Comparison of ENCODE assay signal across 13 cellular contexts in the genomic region with DNA sequence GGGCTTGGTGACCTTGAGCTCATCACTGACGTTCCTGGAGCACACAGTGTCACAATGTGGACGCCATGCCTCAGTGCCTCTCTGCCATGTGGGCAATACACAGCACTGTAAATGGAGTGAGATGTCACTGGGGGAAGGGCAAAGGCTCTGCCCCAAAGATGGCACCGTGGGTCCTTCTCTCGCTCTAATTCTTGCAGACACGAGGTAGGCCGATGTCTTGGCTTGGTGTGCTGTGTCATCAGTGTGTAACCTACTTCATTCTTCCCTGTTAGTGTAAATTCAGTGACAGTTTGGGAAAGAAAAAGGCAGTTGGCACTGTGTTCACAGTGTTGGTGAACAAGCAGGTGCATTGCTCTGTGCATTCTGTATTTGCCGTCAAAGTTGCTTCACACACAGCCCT.
A peak's percentile ranks its signal among the peaks of the same experiment; 100 is the strongest.
DNase-seq lines count a peak whose midpoint lies in the region; ATAC-seq and TF ChIP-seq lines count a peak whose summit lies in the region.
"Had no signal": no experiment of that assay in that cellular context is flagged by ENCODE, and none has a peak within 500 bp of the region (broad histone marks: within the 10 kb centered on the region; RNA-seq: fewer than 3 reads in every experiment).

No MANE protein-coding gene starts in this region.

- H3K9me3 ChIP-seq in parathyroid adenoma (ENCODE audit: control insufficient read depth, low read length) (no peaks in the 10 kb centered on the region), spleen (no peaks in the 10 kb centered on the region)
- H3K9me3 ChIP-seq: BE2C, Caco-2 had no signal

- 81 to 94% (median 88%) methylated on average over 7 of the region's 7 CpGs for WGBS in spleen, 5 donors

- no peak overlapping the region for H3K9ac ChIP-seq in parathyroid adenoma

- TF ChIP-seq POLR2A in spleen (IDR thresholded peaks at IDR 0.05), result no peak

- peaks cover 10% of the 10 kb centered on the region for H3K9me3 Mint-ChIP-seq in activated CD8-positive, alpha-beta memory T cell treated with anti-CD3 and anti-CD28 coated beads, Interleukin-2, amount 10 ng/mL, durations not matched to agents 7 days and 5 days (ENCODE audit: low read depth)

- H3K4me1 Mint-ChIP-seq in activated CD8-positive, alpha-beta memory T cell treated with anti-CD3 and anti-CD28 coated beads, Interleukin-2, amount 10 ng/mL, durations not matched to agents 7 days and 5 days, result no peaks in the 10 kb centered on the region
- H3K4me1 Mint-ChIP-seq: CD8-positive, alpha-beta memory T cell had no signal

- no peak overlapping the region for H3K4me2 ChIP-seq in parathyroid adenoma (ENCODE audit: low read length)
- H3K4me2 ChIP-seq: GM23338 had no signal

- H3K27me3 Mint-ChIP-seq in activated CD8-positive, alpha-beta memory T cell treated with anti-CD3 and anti-CD28 coated beads, Interleukin-2, amount 10 ng/mL, durations not matched to agents 7 days and 5 days, result no peaks in the 10 kb centered on the region

- TF ChIP-seq CTCF in parathyroid adenoma (IDR thresholded peaks at IDR 0.05), result no peak
- no peak for TF ChIP-seq CTCF in spleen (IDR thresholded peaks at IDR 0.05 in 8 of 11, conservative IDR thresholded peaks at IDR 0.05 in 3 of 11)

- H3K4me3 Mint-ChIP-seq in activated CD8-positive, alpha-beta memory T cell treated with anti-CD3 and anti-CD28 coated beads, Interleukin-2, amount 10 ng/mL, durations not matched to agents 7 days and 5 days, result no peak overlapping the region
- H3K4me3 Mint-ChIP-seq: CD8-positive, alpha-beta memory T cell; GM23338 had no signal

- ATAC-seq in activated CD8-positive, alpha-beta memory T cell treated with anti-CD3 and anti-CD28 coated beads, Interleukin-2, amount 10 ng/mL, durations not matched to agents 7 days and 5 days, result no peak
- ATAC-seq in GM21381 (IDR thresholded peaks at IDR 0.05; ENCODE audit: unreplicated experiment), result no peak
- ATAC-seq: GM12878, GM23338 had no signal

- H3K27me3 ChIP-seq in parathyroid adenoma (ENCODE audit: control insufficient read depth, insufficient read depth, low read length) (no peaks in the 10 kb centered on the region), spleen (replicated peaks in 1 of 7) (peaks cover 0 to 26% (median 0%) of the 10 kb centered on the region in 7 donors)
- H3K27me3 ChIP-seq: BE2C had no signal

- H3K36me3 ChIP-seq in parathyroid adenoma (ENCODE audit: control insufficient read depth, insufficient read depth, low read length), result no peaks in the 10 kb centered on the region
- no peaks in the 10 kb centered on the region for H3K36me3 ChIP-seq in spleen
- H3K36me3 ChIP-seq: BE2C had no signal

- no peak overlapping the region for H3K27ac Mint-ChIP-seq in activated CD8-positive, alpha-beta memory T cell treated with anti-CD3 and anti-CD28 coated beads, Interleukin-2, amount 10 ng/mL, durations not matched to agents 7 days and 5 days
- H3K27ac Mint-ChIP-seq: GM23338 had no signal

- no peaks in the 10 kb centered on the region for H3K79me2 ChIP-seq in parathyroid adenoma

- DNase-seq in activated CD8-positive, alpha-beta memory T cell treated with anti-CD3 and anti-CD28 coated beads for 24 hours, result peak; percentile 47
- DNase-seq in activated CD8-positive, alpha-beta memory T cell treated with anti-CD3 and anti-CD28 coated beads, Interleukin-2, amount 10 ng/mL, durations not matched to agents 7 days and 5 days, result no peak
- DNase-seq in RPMI8226 (peak; percentile 24), NCI-H146 (lab: John Stamatoyannopoulos, UW) (no peak), spleen (no peak)
- DNase-seq: BE2C; Caco-2; CD8-positive, alpha-beta memory T cell; H7 had no signal

- H3K4me3 ChIP-seq in parathyroid adenoma (ENCODE audit: low read depth, low read length) (no peak overlapping the region), spleen (no peak overlapping the region)
- H3K4me3 ChIP-seq: GM12878, GM23338 had no signal

- H3K4me1 ChIP-seq in parathyroid adenoma, result peaks cover 10% of the 10 kb centered on the region
- no peaks in the 10 kb centered on the region for H3K4me1 ChIP-seq in spleen
- H3K4me1 ChIP-seq: BE2C, Caco-2 had no signal

- H2AFZ ChIP-seq in parathyroid adenoma, result peak overlapping the region; percentile 75
- H2AFZ ChIP-seq: GM23338 had no signal

- H3K27ac ChIP-seq in parathyroid adenoma, result no peak overlapping the region
- H3K27ac ChIP-seq in spleen, result no peak overlapping the region

- CTCF ChIA-PET in activated CD8-positive, alpha-beta memory T cell treated with anti-CD3 and anti-CD28 coated beads, Interleukin-2, amount 10 ng/mL, durations not matched to agents 7 days and 5 days (lab: Charles Lee), result no interaction called here

- intact Hi-C loops in spleen (cut with DNase I; ENCODE audit: low total_unique reads), result no loop called here

- no peaks in the 10 kb centered on the region for H3K36me3 Mint-ChIP-seq in activated CD8-positive, alpha-beta memory T cell treated with anti-CD3 and anti-CD28 coated beads, Interleukin-2, amount 10 ng/mL, durations not matched to agents 7 days and 5 days
- H3K36me3 Mint-ChIP-seq: CD8-positive, alpha-beta memory T cell had no signal

Comparison
In these comparisons a context has a peak if more than half of its experiments do, and no peak if none do; other contexts are left out.
1. DNase-seq: peak in activated CD8-positive, alpha-beta memory T cell treated with anti-CD3 and anti-CD28 coated beads for 24 hours (single experiment) and RPMI8226 (single experiment); none in activated CD8-positive, alpha-beta memory T cell treated with anti-CD3 and anti-CD28 coated beads, Interleukin-2, amount 10 ng/mL, durations not matched to agents 7 days and 5 days (single experiment), NCI-H146 (single experiment) and spleen (single experiment).